ENCODE assay signal across 1 cellular context in the genomic region with DNA sequence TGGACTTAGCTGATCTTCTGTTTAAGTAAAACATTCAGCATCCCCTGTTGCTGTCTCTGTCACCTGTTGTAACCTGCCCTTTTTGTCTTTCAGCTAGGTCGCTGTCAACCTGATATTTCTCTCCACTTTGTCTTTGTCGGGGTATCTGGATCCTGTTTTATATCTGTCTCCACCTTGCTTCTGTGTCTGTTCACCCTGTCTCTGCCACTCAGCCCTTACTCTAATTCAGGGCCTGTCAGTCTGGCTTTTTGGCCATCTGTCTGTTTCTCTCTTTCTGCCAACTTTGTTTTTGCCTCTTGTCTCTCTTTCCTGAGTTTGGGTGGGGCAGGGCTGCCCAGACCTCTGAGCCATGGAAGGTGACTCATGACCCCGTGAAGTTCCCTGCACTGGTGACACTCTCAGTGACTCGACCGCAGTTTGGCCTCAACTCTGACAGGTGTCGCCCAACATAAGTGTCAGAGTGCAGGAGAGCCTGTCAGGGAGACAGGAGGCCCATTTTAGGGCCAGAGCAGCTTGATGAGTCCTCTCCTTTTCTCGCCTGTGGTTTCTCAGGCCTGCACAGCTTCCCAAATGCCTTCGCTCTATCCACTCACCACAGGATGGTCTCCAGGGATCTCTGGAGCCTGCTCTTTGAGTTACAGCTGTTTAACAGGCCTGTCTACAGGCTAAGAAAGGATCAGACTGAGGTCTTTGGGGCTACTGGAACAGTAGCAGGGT.
TF ChIP-seq lines count a peak whose summit lies in the region.

No MANE protein-coding gene starts in this region.

TF ChIP-seq in K562, 482 proteins besides CTCF, POLR2A, EP300 and RAD21 (continued from another document and continues in another):
- TF ChIP-seq, protein P1, sequence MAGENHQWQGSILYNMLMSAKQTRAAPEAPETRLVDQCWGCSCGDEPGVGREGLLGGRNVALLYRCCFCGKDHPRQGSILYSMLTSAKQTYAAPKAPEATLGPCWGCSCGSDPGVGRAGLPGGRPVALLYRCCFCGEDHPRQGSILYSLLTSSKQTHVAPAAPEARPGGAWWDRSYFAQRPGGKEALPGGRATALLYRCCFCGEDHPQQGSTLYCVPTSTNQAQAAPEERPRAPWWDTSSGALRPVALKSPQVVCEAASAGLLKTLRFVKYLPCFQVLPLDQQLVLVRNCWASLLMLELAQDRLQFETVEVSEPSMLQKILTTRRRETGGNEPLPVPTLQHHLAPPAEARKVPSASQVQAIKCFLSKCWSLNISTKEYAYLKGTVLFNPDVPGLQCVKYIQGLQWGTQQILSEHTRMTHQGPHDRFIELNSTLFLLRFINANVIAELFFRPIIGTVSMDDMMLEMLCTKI (IDR thresholded peaks at IDR 0.05; ENCODE audit: partially characterized antibody): no peak
- TF ChIP-seq, protein P2, sequence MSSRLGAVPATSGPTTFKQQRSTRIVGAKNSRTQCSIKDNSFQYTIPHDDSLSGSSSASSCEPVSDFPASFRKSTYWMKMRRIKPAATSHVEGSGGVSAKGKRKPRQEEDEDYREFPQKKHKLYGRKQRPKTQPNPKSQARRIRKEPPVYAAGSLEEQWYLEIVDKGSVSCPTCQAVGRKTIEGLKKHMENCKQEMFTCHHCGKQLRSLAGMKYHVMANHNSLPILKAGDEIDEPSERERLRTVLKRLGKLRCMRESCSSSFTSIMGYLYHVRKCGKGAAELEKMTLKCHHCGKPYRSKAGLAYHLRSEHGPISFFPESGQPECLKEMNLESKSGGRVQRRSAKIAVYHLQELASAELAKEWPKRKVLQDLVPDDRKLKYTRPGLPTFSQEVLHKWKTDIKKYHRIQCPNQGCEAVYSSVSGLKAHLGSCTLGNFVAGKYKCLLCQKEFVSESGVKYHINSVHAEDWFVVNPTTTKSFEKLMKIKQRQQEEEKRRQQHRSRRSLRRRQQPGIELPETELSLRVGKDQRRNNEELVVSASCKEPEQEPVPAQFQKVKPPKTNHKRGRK (tag; IDR thresholded peaks at IDR 0.05): no peak
- TF ChIP-seq, protein P3, sequence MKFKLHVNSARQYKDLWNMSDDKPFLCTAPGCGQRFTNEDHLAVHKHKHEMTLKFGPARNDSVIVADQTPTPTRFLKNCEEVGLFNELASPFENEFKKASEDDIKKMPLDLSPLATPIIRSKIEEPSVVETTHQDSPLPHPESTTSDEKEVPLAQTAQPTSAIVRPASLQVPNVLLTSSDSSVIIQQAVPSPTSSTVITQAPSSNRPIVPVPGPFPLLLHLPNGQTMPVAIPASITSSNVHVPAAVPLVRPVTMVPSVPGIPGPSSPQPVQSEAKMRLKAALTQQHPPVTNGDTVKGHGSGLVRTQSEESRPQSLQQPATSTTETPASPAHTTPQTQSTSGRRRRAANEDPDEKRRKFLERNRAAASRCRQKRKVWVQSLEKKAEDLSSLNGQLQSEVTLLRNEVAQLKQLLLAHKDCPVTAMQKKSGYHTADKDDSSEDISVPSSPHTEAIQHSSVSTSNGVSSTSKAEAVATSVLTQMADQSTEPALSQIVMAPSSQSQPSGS (CRISPR knock-in tag; IDR thresholded peaks at IDR 0.05): no peak
- 0 out of 2 replicates have a peak, but pooled peaks have one; percentile 57 for TF ChIP-seq XRCC5 (IDR thresholded peaks at IDR 0.05; ENCODE audit: low read depth, low read length)
- TF ChIP-seq ZNF274 (IDR thresholded peaks at IDR 0.05; ENCODE audit: borderline replicate concordance, low read depth, low read length): no peak
- TF ChIP-seq CCAR2 (IDR thresholded peaks at IDR 0.05; ENCODE audit: low read depth, low read length): no peak
- 0 out of 4 replicates have a peak, but pooled peaks of 1 of the 2 experiments have one; percentile 45 for TF ChIP-seq MAZ (CRISPR knock-in tag; conservative IDR thresholded peaks at IDR 0.05 in 1 of 2, IDR thresholded peaks at IDR 0.05 in 1 of 2)
- 0 out of 2 replicates have a peak, but pooled peaks have one; percentile 61 for TF ChIP-seq BACH1 (tag; IDR thresholded peaks at IDR 0.05)
- TF ChIP-seq ZNF780A (CRISPR knock-in tag; IDR thresholded peaks at IDR 0.05): no peak
- no peak for TF ChIP-seq NCOA4 (IDR thresholded peaks at IDR 0.05; ENCODE audit: partially characterized antibody)
- TF ChIP-seq MEIS2 (IDR thresholded peaks at IDR 0.05; ENCODE audit: partially characterized antibody): peak; percentile 93
- no peak for TF ChIP-seq YBX1 (IDR thresholded peaks at IDR 0.05)
- TF ChIP-seq MTA1 (IDR thresholded peaks at IDR 0.05; ENCODE audit: borderline replicate concordance): peak; percentile 97
- TF ChIP-seq, protein P4, sequence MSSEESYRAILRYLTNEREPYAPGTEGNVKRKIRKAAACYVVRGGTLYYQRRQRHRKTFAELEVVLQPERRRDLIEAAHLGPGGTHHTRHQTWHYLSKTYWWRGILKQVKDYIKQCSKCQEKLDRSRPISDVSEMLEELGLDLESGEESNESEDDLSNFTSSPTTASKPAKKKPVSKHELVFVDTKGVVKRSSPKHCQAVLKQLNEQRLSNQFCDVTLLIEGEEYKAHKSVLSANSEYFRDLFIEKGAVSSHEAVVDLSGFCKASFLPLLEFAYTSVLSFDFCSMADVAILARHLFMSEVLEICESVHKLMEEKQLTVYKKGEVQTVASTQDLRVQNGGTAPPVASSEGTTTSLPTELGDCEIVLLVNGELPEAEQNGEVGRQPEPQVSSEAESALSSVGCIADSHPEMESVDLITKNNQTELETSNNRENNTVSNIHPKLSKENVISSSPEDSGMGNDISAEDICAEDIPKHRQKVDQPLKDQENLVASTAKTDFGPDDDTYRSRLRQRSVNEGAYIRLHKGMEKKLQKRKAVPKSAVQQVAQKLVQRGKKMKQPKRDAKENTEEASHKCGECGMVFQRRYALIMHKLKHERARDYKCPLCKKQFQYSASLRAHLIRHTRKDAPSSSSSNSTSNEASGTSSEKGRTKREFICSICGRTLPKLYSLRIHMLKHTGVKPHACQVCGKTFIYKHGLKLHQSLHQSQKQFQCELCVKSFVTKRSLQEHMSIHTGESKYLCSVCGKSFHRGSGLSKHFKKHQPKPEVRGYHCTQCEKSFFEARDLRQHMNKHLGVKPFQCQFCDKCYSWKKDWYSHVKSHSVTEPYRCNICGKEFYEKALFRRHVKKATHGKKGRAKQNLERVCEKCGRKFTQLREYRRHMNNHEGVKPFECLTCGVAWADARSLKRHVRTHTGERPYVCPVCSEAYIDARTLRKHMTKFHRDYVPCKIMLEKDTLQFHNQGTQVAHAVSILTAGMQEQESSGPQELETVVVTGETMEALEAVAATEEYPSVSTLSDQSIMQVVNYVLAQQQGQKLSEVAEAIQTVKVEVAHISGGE (CRISPR knock-in tag; IDR thresholded peaks at IDR 0.05): no peak
- no peak for TF ChIP-seq RBM34 (IDR thresholded peaks at IDR 0.05; ENCODE audit: borderline replicate concordance, insufficient read depth, low read length)
- TF ChIP-seq PHB2 (IDR thresholded peaks at IDR 0.05; ENCODE audit: low read depth): no peak
- TF ChIP-seq, protein P5, sequence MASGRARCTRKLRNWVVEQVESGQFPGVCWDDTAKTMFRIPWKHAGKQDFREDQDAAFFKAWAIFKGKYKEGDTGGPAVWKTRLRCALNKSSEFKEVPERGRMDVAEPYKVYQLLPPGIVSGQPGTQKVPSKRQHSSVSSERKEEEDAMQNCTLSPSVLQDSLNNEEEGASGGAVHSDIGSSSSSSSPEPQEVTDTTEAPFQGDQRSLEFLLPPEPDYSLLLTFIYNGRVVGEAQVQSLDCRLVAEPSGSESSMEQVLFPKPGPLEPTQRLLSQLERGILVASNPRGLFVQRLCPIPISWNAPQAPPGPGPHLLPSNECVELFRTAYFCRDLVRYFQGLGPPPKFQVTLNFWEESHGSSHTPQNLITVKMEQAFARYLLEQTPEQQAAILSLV (tag; IDR thresholded peaks at IDR 0.05): no peak
- no peak for TF ChIP-seq CEBPG (CRISPR knock-in tag; IDR thresholded peaks at IDR 0.05)
- TF ChIP-seq CEBPG (tag; conservative IDR thresholded peaks at IDR 0.05 in 1 of 2, IDR thresholded peaks at IDR 0.05 in 1 of 2): no peak
- TF ChIP-seq ZNF717 (CRISPR knock-in tag; IDR thresholded peaks at IDR 0.05): no peak
- TF ChIP-seq, protein P6, sequence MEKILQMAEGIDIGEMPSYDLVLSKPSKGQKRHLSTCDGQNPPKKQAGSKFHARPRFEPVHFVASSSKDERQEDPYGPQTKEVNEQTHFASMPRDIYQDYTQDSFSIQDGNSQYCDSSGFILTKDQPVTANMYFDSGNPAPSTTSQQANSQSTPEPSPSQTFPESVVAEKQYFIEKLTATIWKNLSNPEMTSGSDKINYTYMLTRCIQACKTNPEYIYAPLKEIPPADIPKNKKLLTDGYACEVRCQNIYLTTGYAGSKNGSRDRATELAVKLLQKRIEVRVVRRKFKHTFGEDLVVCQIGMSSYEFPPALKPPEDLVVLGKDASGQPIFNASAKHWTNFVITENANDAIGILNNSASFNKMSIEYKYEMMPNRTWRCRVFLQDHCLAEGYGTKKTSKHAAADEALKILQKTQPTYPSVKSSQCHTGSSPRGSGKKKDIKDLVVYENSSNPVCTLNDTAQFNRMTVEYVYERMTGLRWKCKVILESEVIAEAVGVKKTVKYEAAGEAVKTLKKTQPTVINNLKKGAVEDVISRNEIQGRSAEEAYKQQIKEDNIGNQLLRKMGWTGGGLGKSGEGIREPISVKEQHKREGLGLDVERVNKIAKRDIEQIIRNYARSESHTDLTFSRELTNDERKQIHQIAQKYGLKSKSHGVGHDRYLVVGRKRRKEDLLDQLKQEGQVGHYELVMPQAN (IDR thresholded peaks at IDR 0.05; ENCODE audit: borderline replicate concordance): peak; percentile 81
- TF ChIP-seq BMI1 (IDR thresholded peaks at IDR 0.05; ENCODE audit: low read length): no peak
- TF ChIP-seq NEUROD1 (IDR thresholded peaks at IDR 0.05; ENCODE audit: borderline replicate concordance, low read depth, low read length, partially characterized antibody): no peak
- TF ChIP-seq, protein P7, sequence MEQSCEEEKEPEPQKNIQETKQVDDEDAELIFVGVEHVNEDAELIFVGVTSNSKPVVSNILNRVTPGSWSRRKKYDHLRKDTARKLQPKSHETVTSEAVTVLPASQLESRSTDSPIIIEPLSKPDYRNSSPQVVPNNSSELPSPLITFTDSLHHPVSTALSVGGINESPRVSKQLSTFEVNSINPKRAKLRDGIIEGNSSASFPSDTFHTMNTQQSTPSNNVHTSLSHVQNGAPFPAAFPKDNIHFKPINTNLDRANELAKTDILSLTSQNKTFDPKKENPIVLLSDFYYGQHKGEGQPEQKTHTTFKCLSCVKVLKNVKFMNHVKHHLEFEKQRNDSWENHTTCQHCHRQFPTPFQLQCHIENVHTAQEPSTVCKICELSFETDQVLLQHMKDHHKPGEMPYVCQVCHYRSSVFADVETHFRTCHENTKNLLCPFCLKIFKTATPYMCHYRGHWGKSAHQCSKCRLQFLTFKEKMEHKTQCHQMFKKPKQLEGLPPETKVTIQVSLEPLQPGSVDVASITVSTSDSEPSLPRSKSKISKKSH (CRISPR knock-in tag; IDR thresholded peaks at IDR 0.05): no peak
- no peak for TF ChIP-seq RFX7 (CRISPR knock-in tag; IDR thresholded peaks at IDR 0.05)
- TF ChIP-seq, protein P8, sequence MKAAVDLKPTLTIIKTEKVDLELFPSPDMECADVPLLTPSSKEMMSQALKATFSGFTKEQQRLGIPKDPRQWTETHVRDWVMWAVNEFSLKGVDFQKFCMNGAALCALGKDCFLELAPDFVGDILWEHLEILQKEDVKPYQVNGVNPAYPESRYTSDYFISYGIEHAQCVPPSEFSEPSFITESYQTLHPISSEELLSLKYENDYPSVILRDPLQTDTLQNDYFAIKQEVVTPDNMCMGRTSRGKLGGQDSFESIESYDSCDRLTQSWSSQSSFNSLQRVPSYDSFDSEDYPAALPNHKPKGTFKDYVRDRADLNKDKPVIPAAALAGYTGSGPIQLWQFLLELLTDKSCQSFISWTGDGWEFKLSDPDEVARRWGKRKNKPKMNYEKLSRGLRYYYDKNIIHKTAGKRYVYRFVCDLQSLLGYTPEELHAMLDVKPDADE (conservative IDR thresholded peaks at IDR 0.05; ENCODE audit: control insufficient read depth, low read depth, low read length): no peak
- TF ChIP-seq, protein P9, sequence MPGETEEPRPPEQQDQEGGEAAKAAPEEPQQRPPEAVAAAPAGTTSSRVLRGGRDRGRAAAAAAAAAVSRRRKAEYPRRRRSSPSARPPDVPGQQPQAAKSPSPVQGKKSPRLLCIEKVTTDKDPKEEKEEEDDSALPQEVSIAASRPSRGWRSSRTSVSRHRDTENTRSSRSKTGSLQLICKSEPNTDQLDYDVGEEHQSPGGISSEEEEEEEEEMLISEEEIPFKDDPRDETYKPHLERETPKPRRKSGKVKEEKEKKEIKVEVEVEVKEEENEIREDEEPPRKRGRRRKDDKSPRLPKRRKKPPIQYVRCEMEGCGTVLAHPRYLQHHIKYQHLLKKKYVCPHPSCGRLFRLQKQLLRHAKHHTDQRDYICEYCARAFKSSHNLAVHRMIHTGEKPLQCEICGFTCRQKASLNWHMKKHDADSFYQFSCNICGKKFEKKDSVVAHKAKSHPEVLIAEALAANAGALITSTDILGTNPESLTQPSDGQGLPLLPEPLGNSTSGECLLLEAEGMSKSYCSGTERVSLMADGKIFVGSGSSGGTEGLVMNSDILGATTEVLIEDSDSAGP (CRISPR knock-in tag; IDR thresholded peaks at IDR 0.05): no peak
- TF ChIP-seq FOXK2 (conservative IDR thresholded peaks at IDR 0.05 in 1 of 2, IDR thresholded peaks at IDR 0.05 in 1 of 2; ENCODE audit: low read depth in 2 of 2): peak; percentile 38 to 45; a peak in 1 of 4 replicates
- TF ChIP-seq STAT5B (CRISPR knock-in tag; IDR thresholded peaks at IDR 0.05): no peak
- TF ChIP-seq CHD4 (IDR thresholded peaks at IDR 0.05; ENCODE audit: insufficient read depth, insufficient replicate concordance, low read depth, low read length, poor library complexity, severe bottlenecking): no peak
- TF ChIP-seq, protein P10, sequence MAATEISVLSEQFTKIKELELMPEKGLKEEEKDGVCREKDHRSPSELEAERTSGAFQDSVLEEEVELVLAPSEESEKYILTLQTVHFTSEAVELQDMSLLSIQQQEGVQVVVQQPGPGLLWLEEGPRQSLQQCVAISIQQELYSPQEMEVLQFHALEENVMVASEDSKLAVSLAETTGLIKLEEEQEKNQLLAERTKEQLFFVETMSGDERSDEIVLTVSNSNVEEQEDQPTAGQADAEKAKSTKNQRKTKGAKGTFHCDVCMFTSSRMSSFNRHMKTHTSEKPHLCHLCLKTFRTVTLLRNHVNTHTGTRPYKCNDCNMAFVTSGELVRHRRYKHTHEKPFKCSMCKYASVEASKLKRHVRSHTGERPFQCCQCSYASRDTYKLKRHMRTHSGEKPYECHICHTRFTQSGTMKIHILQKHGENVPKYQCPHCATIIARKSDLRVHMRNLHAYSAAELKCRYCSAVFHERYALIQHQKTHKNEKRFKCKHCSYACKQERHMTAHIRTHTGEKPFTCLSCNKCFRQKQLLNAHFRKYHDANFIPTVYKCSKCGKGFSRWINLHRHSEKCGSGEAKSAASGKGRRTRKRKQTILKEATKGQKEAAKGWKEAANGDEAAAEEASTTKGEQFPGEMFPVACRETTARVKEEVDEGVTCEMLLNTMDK (IDR thresholded peaks at IDR 0.05; ENCODE audit: borderline replicate concordance, insufficient read depth, low read depth, low read length, poor library complexity, severe bottlenecking): no peak
- TF ChIP-seq ZNF197 (CRISPR knock-in tag; IDR thresholded peaks at IDR 0.05; ENCODE audit: low read depth): no peak
- no peak for TF ChIP-seq RBFOX2 (IDR thresholded peaks at IDR 0.05; ENCODE audit: low read depth, low read length)
- TF ChIP-seq, protein P11, sequence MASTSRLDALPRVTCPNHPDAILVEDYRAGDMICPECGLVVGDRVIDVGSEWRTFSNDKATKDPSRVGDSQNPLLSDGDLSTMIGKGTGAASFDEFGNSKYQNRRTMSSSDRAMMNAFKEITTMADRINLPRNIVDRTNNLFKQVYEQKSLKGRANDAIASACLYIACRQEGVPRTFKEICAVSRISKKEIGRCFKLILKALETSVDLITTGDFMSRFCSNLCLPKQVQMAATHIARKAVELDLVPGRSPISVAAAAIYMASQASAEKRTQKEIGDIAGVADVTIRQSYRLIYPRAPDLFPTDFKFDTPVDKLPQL (IDR thresholded peaks at IDR 0.05; ENCODE audit: extremely low read depth, insufficient read length): no peak
- no peak for TF ChIP-seq ILF3 (IDR thresholded peaks at IDR 0.05; ENCODE audit: borderline replicate concordance)
